25 cellular contexts compared by ENCODE assay signal in genomic region chr5:76111510-76112174, GRCh38. TPM values are rescaled to one million over a fixed set of nuclear protein-coding genes. Genes with fewer than 3 reads are reported as not detected.
DNase-seq lines count a peak whose midpoint lies in the region; ATAC-seq, FAIRE-seq and TF ChIP-seq lines count a peak whose summit lies in the region.
"Had no signal": no experiment of that assay in that cellular context is flagged by ENCODE, and none has a peak within 500 bp of the region (broad histone marks: within the 10 kb centered on the region; RNA-seq: fewer than 3 reads in every experiment).

No MANE protein-coding gene starts in this region.

- no peak for ATAC-seq in K562
- no peak for ATAC-seq in HG03354 (IDR thresholded peaks at IDR 0.05; ENCODE audit: poor library complexity, severe bottlenecking, unreplicated experiment)
- ATAC-seq: PC-3 had no signal

- no TSS peak for BruUV-seq in Calu3 (replicated peaks; lab: Mats Ljungman, UMichigan)
- BruUV-seq in K562 (replicated peaks; lab: Mats Ljungman, UMichigan): no TSS peak

- DNase-seq in Calu3 (peak; percentile 13), M059J (ENCODE audit: low read depth) (peak; percentile 1), K562 (ENCODE audit: extremely low read depth in 1 of 4, low spot score in 3 of 4) (no peak), neural progenitor cell (ENCODE audit: low spot score) (no peak), prostate gland (ENCODE audit: low spot score) (no peak)
- DNase-seq in activated CD8-positive, alpha-beta memory T cell treated with anti-CD3 and anti-CD28 coated beads for 24 hours: no peak
- DNase-seq: CD4-positive, CD25-positive, alpha-beta regulatory T cell; Karpas-422; MV-4-11; NCI-H1105 treated with DMSO at 0.1 percent for 48 hours; NCI-H146; NCI-H2029; NCI-H446 treated with DMSO at 0.1 percent for 48 hours; NCI-H526; NCI-H82; NK-92 treated with Interleukin-12 subunit alpha and Interleukin-12 subunit beta, amount 100 ng/mL, for 24 hours; PC-3 had no signal

- in situ Hi-C loops in K562 (cut with MboI): no loop called here

- H3K9me3 ChIP-seq in K562 (replicated peaks; ENCODE audit: control insufficient read depth, insufficient read depth, low read depth, low read length) (no peaks in the 10 kb centered on the region), neural progenitor cell (ENCODE audit: low read depth) (no peaks in the 10 kb centered on the region), prostate gland (no peaks in the 10 kb centered on the region)
- H3K9me3 ChIP-seq: BLaER1 had no signal

- no peaks in the 10 kb centered on the region for H3K4me1 ChIP-seq in K562 (replicated peaks in 1 of 2; ENCODE audit: control insufficient read depth in 2 of 2, insufficient read depth in 2 of 2, low read length in 2 of 2)
- peaks cover 29% of the 10 kb centered on the region for H3K4me1 ChIP-seq in neural progenitor cell
- no peaks in the 10 kb centered on the region for H3K4me1 ChIP-seq in prostate gland (replicated peaks)
- H3K4me1 ChIP-seq: BLaER1 had no signal

- H4K20me1 ChIP-seq in K562 (replicated peaks; ENCODE audit: control insufficient read depth, insufficient read depth, low read length) (no peaks in the 10 kb centered on the region), neural progenitor cell (ENCODE audit: low read depth) (no peaks in the 10 kb centered on the region)
- H4K20me1 ChIP-seq: BLaER1 had no signal

- H3K27ac ChIP-seq in K562 (ENCODE audit: extremely low read depth, low read depth, low read length) (no peak overlapping the region), neural progenitor cell (no peak overlapping the region), prostate gland (no peak overlapping the region)
- H3K27ac ChIP-seq: BLaER1 had no signal

- H3K4me2 ChIP-seq in K562 (ENCODE audit: insufficient read depth, low read length) (no peak overlapping the region), neural progenitor cell (no peak overlapping the region)
- H3K4me2 ChIP-seq: BLaER1 had no signal

- H3K79me2 ChIP-seq in K562 (ENCODE audit: control insufficient read depth, insufficient read depth, low read length) (no peaks in the 10 kb centered on the region), neural progenitor cell (ENCODE audit: low read depth) (no peaks in the 10 kb centered on the region)

- no peak for TF ChIP-seq CTCF in Calu3 (IDR thresholded peaks at IDR 0.05; ENCODE audit: unreplicated experiment)
- no peak for TF ChIP-seq CTCF in K562 (IDR thresholded peaks at IDR 0.05 in 2 of 3, conservative IDR thresholded peaks at IDR 0.05 in 1 of 3; ENCODE audit: insufficient read depth in 2 of 3, low read depth in 1 of 3, low read length in 3 of 3)
- no peak for TF ChIP-seq CTCF in neural progenitor cell (IDR thresholded peaks at IDR 0.05)
- no peak for TF ChIP-seq CTCF in prostate gland (IDR thresholded peaks at IDR 0.05)

- H3K9ac ChIP-seq in K562 (ENCODE audit: insufficient read depth in 1 of 2, low read depth in 2 of 2, low read length in 2 of 2): no peak overlapping the region
- H3K9ac ChIP-seq in neural progenitor cell: no peak overlapping the region
- H3K9ac ChIP-seq: BLaER1 had no signal

- H3K4me1 Mint-ChIP-seq in Calu3 (ENCODE audit: low read depth, unreplicated experiment) (no peaks in the 10 kb centered on the region), neural progenitor cell (peaks cover 57% of the 10 kb centered on the region)

- no peak for FAIRE-seq in K562 (lab: Jason Lieb, UNC)
- FAIRE-seq: D721Med, GM18507, H54 had no signal

- TF ChIP-seq POLR2A in K562 (conservative IDR thresholded peaks at IDR 0.05) (no peak), prostate gland (IDR thresholded peaks at IDR 0.05) (no peak)

- H3K27ac Mint-ChIP-seq in Calu3 (ENCODE audit: unreplicated experiment) (no peak overlapping the region), neural progenitor cell (peak overlapping the region; percentile 19)
- H3K27ac Mint-ChIP-seq: CD4-positive, CD25-positive, alpha-beta regulatory T cell had no signal

- H3K4me3 Mint-ChIP-seq in Calu3 (ENCODE audit: low read depth, unreplicated experiment) (no peak overlapping the region), neural progenitor cell (no peak overlapping the region)
- H3K4me3 Mint-ChIP-seq: CD4-positive, CD25-positive, alpha-beta regulatory T cell had no signal

- intact Hi-C loops in Calu3 (cut with micrococcal nuclease; ENCODE audit: unreplicated experiment): no loop called here
- intact Hi-C loops in K562 (cut with micrococcal nuclease): no loop called here
- intact Hi-C loops in prostate gland (cut with DNase I): no loop called here

- H3K27me3 Mint-ChIP-seq in Calu3 (ENCODE audit: unreplicated experiment) (peaks cover 70% of the 10 kb centered on the region), neural progenitor cell (ENCODE audit: insufficient read depth, low read depth) (peaks cover 2% of the 10 kb centered on the region)

- CTCF ChIA-PET in Calu3 (lab: Charles Lee) (no interaction called here), K562 (lab: Yijun Ruan, JAX; ENCODE audit: low intra/inter-chr PET ratio) (no interaction called here)

- H3K9me3 Mint-ChIP-seq in Calu3 (ENCODE audit: low read depth, unreplicated experiment): no peaks in the 10 kb centered on the region
- H3K9me3 Mint-ChIP-seq in neural progenitor cell: no peaks in the 10 kb centered on the region

- H3K4me3 ChIP-seq in K562 (no peak overlapping the region), neural progenitor cell (no peak overlapping the region), prostate gland (no peak overlapping the region)
- H3K4me3 ChIP-seq: BLaER1 had no signal

- no peaks in the 10 kb centered on the region for H3F3A ChIP-seq in neural progenitor cell (ENCODE audit: low read depth)

- H3K36me3 ChIP-seq in K562 (ENCODE audit: control insufficient read depth, insufficient read depth, low read length): no peaks in the 10 kb centered on the region
- no peaks in the 10 kb centered on the region for H3K36me3 ChIP-seq in neural progenitor cell
- H3K36me3 ChIP-seq in prostate gland: no peaks in the 10 kb centered on the region
- H3K36me3 ChIP-seq: BLaER1 had no signal

- no peak for TF ChIP-seq EP300 in K562 (IDR thresholded peaks at IDR 0.05; ENCODE audit: low read length)

- H3K9me1 ChIP-seq in K562 (ENCODE audit: control insufficient read depth, insufficient read depth, low read length): no peaks in the 10 kb centered on the region

- POLR2A ChIA-PET in K562 (lab: Yijun Ruan, JAX): no interaction called here

- WGBS in K562 (ENCODE audit: insufficient coverage, low coverage, missing lambda C conversion rate): 0% methylated on average over 7 of the region's 7 CpGs
- WGBS in prostate gland: 66% methylated on average over 7 of the region's 7 CpGs

- H2AFZ ChIP-seq in K562 (ENCODE audit: low read depth, low read length) (no peak overlapping the region), neural progenitor cell (replicated peaks) (no peak overlapping the region)

- H3K36me3 Mint-ChIP-seq in Calu3 (ENCODE audit: insufficient read depth, unreplicated experiment) (no peaks in the 10 kb centered on the region), neural progenitor cell (no peaks in the 10 kb centered on the region)
- H3K36me3 Mint-ChIP-seq: CD4-positive, CD25-positive, alpha-beta regulatory T cell had no signal

- no peak for TF ChIP-seq RAD21 in K562 (CRISPR knock-in tag; conservative IDR thresholded peaks at IDR 0.05 in 1 of 2, IDR thresholded peaks at IDR 0.05 in 1 of 2)

- H3K27me3 ChIP-seq in K562 (ENCODE audit: control insufficient read depth in 2 of 2, insufficient read depth in 2 of 2, low read length in 2 of 2) (peaks cover 0 to 11% of the 10 kb centered on the region in 2 experiments; a peak in 2 of 5 replicates), neural progenitor cell (peaks cover 6% of the 10 kb centered on the region), prostate gland (replicated peaks; ENCODE audit: insufficient read depth) (no peaks in the 10 kb centered on the region)
- H3K27me3 ChIP-seq: BLaER1 had no signal

TF ChIP-seq in K562, 482 proteins besides CTCF, POLR2A, EP300 and RAD21:
- TF ChIP-seq RBM25 (IDR thresholded peaks at IDR 0.05; ENCODE audit: low read depth, low read length, severe bottlenecking) (peak; percentile 31), E2F1 (CRISPR knock-in tag; IDR thresholded peaks at IDR 0.05) (no peak), ZNF239 (CRISPR knock-in tag; IDR thresholded peaks at IDR 0.05) (peak; percentile 93)
TF ChIP-seq in K562: peak in this region for 2.

RNA-seq across cellular contexts. Expression of gene SV2C, which starts 28.5 kb away (rescaled TPM):
- total RNA-seq in Calu3 (2022) (0.88 and 0.90 TPM in 2 replicates), K562 (2014; rRNA removed) (0.05 TPM in 1 of 2 replicates, not detected in the other), K562 (2014; rRNA removed; fragmentation: Illumina TruSeq; extraction: Trizol) (not detected in 2 replicates), K562 (2015; rRNA removed; fragmentation: Illumina TruSeq; extraction: Trizol) (not detected in 2 replicates), K562 (2021) (not detected in 2 replicates), neural progenitor cell (ENCODE audit: low replicate concordance) (0.06 and 0.15 TPM in 2 replicates), prostate gland (under 1 TPM; 0.28 to 0.96 TPM)
- not detected in 2 replicates for total RNA-seq in M059J (2014; rRNA removed; shearing (Covaris generic))
- total RNA-seq in K562 (2011; cell fraction: chromatin; rRNA removed; ENCODE audit: low replicate concordance): not detected in 2 replicates
- total RNA-seq in K562 (2011; cell fraction: nucleolus; rRNA removed): not detected in 2 replicates
- total RNA-seq in K562 (2011; cell fraction: nucleoplasm; rRNA removed): not detected in 2 replicates
- polyA plus RNA-seq in K562 (2011; rRNA removed) (not detected in 2 replicates), K562 (2014; fragmentation: Illumina TruSeq; extraction: Trizol) (not detected in 2 replicates), K562 (2014; fragmentation: Nextera tagmentation; extraction: Ambion mirVana) (not detected), K562 (2014; rRNA removed) (not detected in 2 replicates)
- polyA plus RNA-seq in K562 (2011; cell fraction: cytosol; rRNA removed): not detected in 2 replicates
- polyA plus RNA-seq in K562 (2011; cell fraction: nucleus; rRNA removed): not detected in 2 replicates
- 0.01 and 0.03 TPM in 2 replicates for polyA plus RNA-seq in K562 (2012)
- polyA minus RNA-seq in K562 (2011; rRNA and poly(A)+ RNA removed): not detected in 2 replicates
- not detected in 2 replicates for polyA minus RNA-seq in K562 (2011; cell fraction: cytosol; rRNA and poly(A)+ RNA removed)
- polyA minus RNA-seq in K562 (2011; cell fraction: nucleus; rRNA and poly(A)+ RNA removed): not detected in 2 replicates
- total RNA-seq: A172, HT-29, PC-3 had no signal
- polyA plus RNA-seq: AG04450 had no signal

Comparison
In these comparisons a context has a peak if more than half of its experiments do, and no peak if none do; other contexts are left out.
1. DNase-seq: peak in Calu3 (single experiment) and M059J (single experiment); none in K562 (0 of 4), neural progenitor cell (single experiment), activated CD8-positive, alpha-beta memory T cell treated with anti-CD3 and anti-CD28 coated beads for 24 hours (single experiment) and prostate gland (single experiment).